14 cellular contexts compared by ENCODE assay signal in genomic region chr6:22826961-22827360, GRCh38.
DNase-seq lines count a peak whose midpoint lies in the region; TF ChIP-seq lines count a peak whose summit lies in the region.
"Had no signal": no experiment of that assay in that cellular context is flagged by ENCODE, and none has a peak within 500 bp of the region (broad histone marks: within the 10 kb centered on the region; RNA-seq: fewer than 3 reads in every experiment).

No MANE protein-coding gene starts in this region.

- DNase-seq in Daoy (ENCODE audit: low read depth) (peak; percentile 64), amniotic epithelial cell (ENCODE audit: low read depth) (peak; percentile 51), iris pigment epithelial cell (ENCODE audit: low read depth) (peak; percentile 59), epidermal melanocyte (ENCODE audit: insufficient read length, low spot score) (no peak), vagina (ENCODE audit: extremely low spot score in 2 of 2) (no peak)
- no peak for DNase-seq in activated CD4-positive, CD25-positive, alpha-beta regulatory T cell (lab: John Stamatoyannopoulos, UW)
- no peak for DNase-seq in activated naive CD4-positive, alpha-beta T cell treated with anti-CD3 and anti-CD28 coated beads, Interleukin-2, amount 10 ng/mL, durations not matched to agents 7 days and 5 days
- DNase-seq: BE2C, mesendoderm, NCI-H1105, NCI-H446 had no signal

- no peak for TF ChIP-seq POLR2A in vagina (IDR thresholded peaks at IDR 0.05)

- H3K9me3 Mint-ChIP-seq in activated naive CD4-positive, alpha-beta T cell treated with anti-CD3 and anti-CD28 coated beads, Interleukin-2, amount 10 ng/mL, durations not matched to agents 7 days and 5 days: no peaks in the 10 kb centered on the region
- H3K9me3 Mint-ChIP-seq: stimulated activated naive CD8-positive, alpha-beta T cell treated with anti-CD3 and anti-CD28 coated beads, Interleukin-15, Interleukin-2, amounts not matched to agents 100 ng/mL and 50 ng/mL, for 24 hours had no signal

- no peaks in the 10 kb centered on the region for H3K36me3 ChIP-seq in skeletal muscle satellite cell (ENCODE audit: insufficient read depth, low read length)
- H3K36me3 ChIP-seq in vagina: no peaks in the 10 kb centered on the region
- H3K36me3 ChIP-seq: BE2C had no signal

- H3K4me3 ChIP-seq in skeletal muscle satellite cell (ENCODE audit: low read length): no peak overlapping the region
- no peak overlapping the region for H3K4me3 ChIP-seq in vagina

- peak overlapping the region; percentile 49 for H3K9ac ChIP-seq in skeletal muscle satellite cell (ENCODE audit: low read depth, low read length)

- CTCF ChIA-PET in activated naive CD4-positive, alpha-beta T cell treated with anti-CD3 and anti-CD28 coated beads, Interleukin-2, amount 10 ng/mL, durations not matched to agents 7 days and 5 days (lab: Charles Lee): no interaction called here

- H3K27ac Mint-ChIP-seq in activated naive CD4-positive, alpha-beta T cell treated with anti-CD3 and anti-CD28 coated beads, Interleukin-2, amount 10 ng/mL, durations not matched to agents 7 days and 5 days: no peak overlapping the region
- H3K27ac Mint-ChIP-seq: activated naive CD4-positive, alpha-beta T cell treated with anti-CD3 and anti-CD28 coated beads, Interleukin-2, amount 50 U/mL, for 72 hours; stimulated activated naive CD8-positive, alpha-beta T cell treated with anti-CD3 and anti-CD28 coated beads, Interleukin-15, Interleukin-2, amounts not matched to agents 100 ng/mL and 50 ng/mL, for 24 hours had no signal

- no peaks in the 10 kb centered on the region for H3K36me3 Mint-ChIP-seq in activated naive CD4-positive, alpha-beta T cell treated with anti-CD3 and anti-CD28 coated beads, Interleukin-2, amount 10 ng/mL, durations not matched to agents 7 days and 5 days
- H3K36me3 Mint-ChIP-seq: activated naive CD4-positive, alpha-beta T cell treated with anti-CD3 and anti-CD28 coated beads, Interleukin-2, amount 50 U/mL, for 72 hours had no signal

- H3K27ac ChIP-seq in vagina: no peak overlapping the region

- intact Hi-C loops in vagina (cut with DNase I): no loop called here

- peaks cover 37% of the 10 kb centered on the region for H3K4me1 ChIP-seq in skeletal muscle satellite cell (ENCODE audit: control insufficient read depth, insufficient read depth, low read length)
- H3K4me1 ChIP-seq in vagina: peaks cover 11% of the 10 kb centered on the region

- H3K4me1 Mint-ChIP-seq in activated naive CD4-positive, alpha-beta T cell treated with anti-CD3 and anti-CD28 coated beads, Interleukin-2, amount 10 ng/mL, durations not matched to agents 7 days and 5 days: no peaks in the 10 kb centered on the region

- TF ChIP-seq CTCF in vagina (IDR thresholded peaks at IDR 0.05): no peak

- no peaks in the 10 kb centered on the region for H3K27me3 ChIP-seq in skeletal muscle satellite cell (ENCODE audit: control insufficient read depth, insufficient read depth, low read length)
- no peaks in the 10 kb centered on the region for H3K27me3 ChIP-seq in vagina
- H3K27me3 ChIP-seq: BE2C had no signal

- H3K27me3 Mint-ChIP-seq in activated naive CD4-positive, alpha-beta T cell treated with anti-CD3 and anti-CD28 coated beads, Interleukin-2, amount 10 ng/mL, durations not matched to agents 7 days and 5 days: no peaks in the 10 kb centered on the region
- H3K27me3 Mint-ChIP-seq: stimulated activated naive CD8-positive, alpha-beta T cell treated with anti-CD3 and anti-CD28 coated beads, Interleukin-15, Interleukin-2, amounts not matched to agents 100 ng/mL and 50 ng/mL, for 24 hours had no signal

- H3K4me2 ChIP-seq in skeletal muscle satellite cell (ENCODE audit: low read length): peak overlapping the region; percentile 5

- no peak overlapping the region for H3K4me3 Mint-ChIP-seq in activated naive CD4-positive, alpha-beta T cell treated with anti-CD3 and anti-CD28 coated beads, Interleukin-2, amount 10 ng/mL, durations not matched to agents 7 days and 5 days
- H3K4me3 Mint-ChIP-seq: stimulated activated naive CD8-positive, alpha-beta T cell treated with anti-CD3 and anti-CD28 coated beads, Interleukin-15, Interleukin-2, amounts not matched to agents 100 ng/mL and 50 ng/mL, for 24 hours had no signal

- H3K9me3 ChIP-seq in skeletal muscle satellite cell (replicated peaks; ENCODE audit: low read length): no peaks in the 10 kb centered on the region
- no peaks in the 10 kb centered on the region for H3K9me3 ChIP-seq in vagina
- H3K9me3 ChIP-seq: BE2C had no signal

Comparison
In these comparisons a context has a peak if more than half of its experiments do, and no peak if none do; other contexts are left out.
1. DNase-seq: peak in Daoy (single experiment), amniotic epithelial cell (single experiment) and iris pigment epithelial cell (single experiment); none in activated CD4-positive, CD25-positive, alpha-beta regulatory T cell (0 of 4), activated naive CD4-positive, alpha-beta T cell treated with anti-CD3 and anti-CD28 coated beads, Interleukin-2, amount 10 ng/mL, durations not matched to agents 7 days and 5 days (single experiment), epidermal melanocyte (single experiment) and vagina (0 of 2).